Comparison of ENCODE assay signal across 12 cellular contexts in genomic region chr18:58176915-58177717, GRCh38.
A peak's percentile ranks its signal among the peaks of the same experiment; 100 is the strongest.
DNase-seq lines count a peak whose midpoint lies in the region; ATAC-seq and TF ChIP-seq lines count a peak whose summit lies in the region.
"Had no signal": no experiment of that assay in that cellular context is flagged by ENCODE, and none has a peak within 500 bp of the region (broad histone marks: within the 10 kb centered on the region; RNA-seq: fewer than 3 reads in every experiment).

No MANE protein-coding gene starts in this region.

- H3K4me1 ChIP-seq in Caco-2: peaks cover 14% of the 10 kb centered on the region
- peaks cover 33% of the 10 kb centered on the region for H3K4me1 ChIP-seq in Panc1 (ENCODE audit: control insufficient read depth, insufficient read depth, low read length)
- peaks cover 4% of the 10 kb centered on the region for H3K4me1 ChIP-seq in endodermal cell (ENCODE audit: control insufficient read depth, insufficient read depth, low read length)
- peaks cover 25 to 38% of the 10 kb centered on the region in 2 donors for H3K4me1 ChIP-seq in thyroid gland

- H3K36me3 Mint-ChIP-seq in Caco-2 (ENCODE audit: insufficient read depth, unreplicated experiment) (peaks cover 12% of the 10 kb centered on the region), progenitor cell of endocrine pancreas (ENCODE audit: insufficient read depth) (peaks cover 3% of the 10 kb centered on the region), endodermal cell (ENCODE audit: low read depth) (peaks cover 1% of the 10 kb centered on the region)
- H3K36me3 Mint-ChIP-seq in stimulated activated naive B cell treated with anti-CD40 and anti-IgM and Interleukin-4, amounts not matched to agents 10 μg/mL and 1 μg/mL and 100 μg/mL, for 72 hours: no peaks in the 10 kb centered on the region

- H3K27me3 Mint-ChIP-seq in Caco-2 (ENCODE audit: insufficient read depth, unreplicated experiment) (no peaks in the 10 kb centered on the region), progenitor cell of endocrine pancreas (no peaks in the 10 kb centered on the region), endodermal cell (ENCODE audit: insufficient read depth) (no peaks in the 10 kb centered on the region)
- H3K27me3 Mint-ChIP-seq in stimulated activated naive B cell treated with anti-CD40 and anti-IgM and Interleukin-4, amounts not matched to agents 10 μg/mL and 1 μg/mL and 100 μg/mL, for 72 hours: no peaks in the 10 kb centered on the region

- 81 to 90% methylated on average over 3 to 13 of the region's 13 CpGs for WGBS in endodermal cell (ENCODE audit: insufficient coverage in 1 of 2, insufficient read length in 1 of 2), 2 experiments
- 70 to 77% methylated on average over 13 of the region's 13 CpGs for WGBS in thyroid gland, 2 donors

- no peak overlapping the region for H3K27ac Mint-ChIP-seq in Caco-2 (ENCODE audit: unreplicated experiment)
- peak overlapping the region; percentile 21 for H3K27ac Mint-ChIP-seq in progenitor cell of endocrine pancreas
- H3K27ac Mint-ChIP-seq in endodermal cell: no peak overlapping the region
- H3K27ac Mint-ChIP-seq in stimulated activated naive B cell treated with anti-CD40 and anti-IgM and Interleukin-4, amounts not matched to agents 10 μg/mL and 1 μg/mL and 100 μg/mL, for 72 hours: no peak overlapping the region

- TF ChIP-seq CTCF in Caco-2 (IDR thresholded peaks at IDR 0.05; ENCODE audit: insufficient read depth in 1 of 2, low read depth in 1 of 2, low read length in 1 of 2, severe bottlenecking in 1 of 2, unreplicated experiment in 1 of 2): no peak
- TF ChIP-seq CTCF in Panc1 (IDR thresholded peaks at IDR 0.05): no peak
- TF ChIP-seq CTCF in progenitor cell of endocrine pancreas (IDR thresholded peaks at IDR 0.05; ENCODE audit: unreplicated experiment): no peak
- TF ChIP-seq CTCF in endodermal cell (conservative IDR thresholded peaks at IDR 0.05): no peak
- TF ChIP-seq CTCF in thyroid gland (IDR thresholded peaks at IDR 0.05): no peak

- no peak overlapping the region for H3K4me3 ChIP-seq in Caco-2 (ENCODE audit: low read depth, low read length)
- no peak overlapping the region for H3K4me3 ChIP-seq in Panc1 (ENCODE audit: low read depth in 2 of 2, low read length in 2 of 2)
- no peak overlapping the region for H3K4me3 ChIP-seq in endodermal cell (ENCODE audit: low read length)
- no peak overlapping the region for H3K4me3 ChIP-seq in thyroid gland (replicated peaks in 1 of 3)
- H3K4me3 ChIP-seq: suprapubic skin had no signal

- H3K9me3 ChIP-seq in Caco-2 (no peaks in the 10 kb centered on the region), Panc1 (ENCODE audit: control insufficient read depth, insufficient read depth, low read depth, low read length) (no peaks in the 10 kb centered on the region), endodermal cell (ENCODE audit: control insufficient read depth, low read length) (no peaks in the 10 kb centered on the region), thyroid gland (no peaks in the 10 kb centered on the region)
- H3K9me3 ChIP-seq: suprapubic skin had no signal

- BruUV-seq in Caco-2 (replicated peaks; lab: Mats Ljungman, UMichigan): no TSS peak
- BruUV-seq in Panc1 (replicated peaks; lab: Mats Ljungman, UMichigan): no TSS peak

- no peak for DNase-seq in Caco-2
- DNase-seq in Panc1 (ENCODE audit: low read depth, low spot score): no peak
- peak; percentile 96 for DNase-seq in fibroblast of peridontal ligament (ENCODE audit: extremely low read depth)
- no peak for DNase-seq in progenitor cell of endocrine pancreas (ENCODE audit: low spot score, unreplicated experiment)
- no peak for DNase-seq in endodermal cell
- DNase-seq in GM19238 (ENCODE audit: insufficient read length, low spot score): no peak
- no peak for DNase-seq in thyroid gland
- no peak for DNase-seq in stimulated activated naive B cell treated with anti-CD40 and anti-IgM and Interleukin-4, amounts not matched to agents 10 μg/mL and 1 μg/mL and 100 μg/mL, for 72 hours
- DNase-seq: erythroblast, occipital lobe, SHP77 treated with DMSO at 0.1 percent for 48 hours had no signal

- peak; percentile 38; the same call in 1 of the 2 replicates for ATAC-seq in Panc1
- no peak for ATAC-seq in stimulated activated naive B cell treated with anti-CD40 and anti-IgM and Interleukin-4, amounts not matched to agents 10 μg/mL and 1 μg/mL and 100 μg/mL, for 72 hours (replicated peaks)

- POLR2A ChIA-PET in Caco-2 (lab: Charles Lee): no interaction called here
- POLR2A ChIA-PET in Panc1 (lab: Charles Lee): interaction anchor here (0.6 kb wide), 1 partner anchor 521 kb away, joined by 3 read pairs; no protein-coding TSS in a partner anchor

- H3K9me3 Mint-ChIP-seq in Caco-2 (ENCODE audit: unreplicated experiment) (no peaks in the 10 kb centered on the region), progenitor cell of endocrine pancreas (ENCODE audit: low read depth) (no peaks in the 10 kb centered on the region), endodermal cell (no peaks in the 10 kb centered on the region)
- no peaks in the 10 kb centered on the region for H3K9me3 Mint-ChIP-seq in stimulated activated naive B cell treated with anti-CD40 and anti-IgM and Interleukin-4, amounts not matched to agents 10 μg/mL and 1 μg/mL and 100 μg/mL, for 72 hours

- peak overlapping the region; percentile 7 for H3K4me3 Mint-ChIP-seq in Caco-2 (ENCODE audit: unreplicated experiment)
- no peak overlapping the region for H3K4me3 Mint-ChIP-seq in progenitor cell of endocrine pancreas (ENCODE audit: low read depth)
- no peak overlapping the region for H3K4me3 Mint-ChIP-seq in endodermal cell
- no peak overlapping the region for H3K4me3 Mint-ChIP-seq in stimulated activated naive B cell treated with anti-CD40 and anti-IgM and Interleukin-4, amounts not matched to agents 10 μg/mL and 1 μg/mL and 100 μg/mL, for 72 hours

- no peak overlapping the region for H3K9ac ChIP-seq in endodermal cell (ENCODE audit: extremely low read depth, low read length, poor library complexity, severe bottlenecking)

- no peak for TF ChIP-seq POLR2A in thyroid gland (IDR thresholded peaks at IDR 0.05)

- CTCF ChIA-PET in Caco-2 (lab: Charles Lee) (interaction anchor here (1.2 kb wide), 1 partner anchor 145 kb away, joined by 3 read pairs; no protein-coding TSS in a partner anchor), Panc1 (lab: Charles Lee) (no interaction called here)

- H3K36me3 ChIP-seq in Caco-2 (ENCODE audit: control insufficient read depth, insufficient read depth, low read length) (no peaks in the 10 kb centered on the region; the same call in 1 of the 2 replicates), Panc1 (ENCODE audit: control insufficient read depth, insufficient read depth, low read length) (no peaks in the 10 kb centered on the region), endodermal cell (ENCODE audit: control insufficient read depth, insufficient read depth, low read length) (no peaks in the 10 kb centered on the region), thyroid gland (no peaks in the 10 kb centered on the region)
- H3K36me3 ChIP-seq: suprapubic skin had no signal

- intact Hi-C loops in Caco-2 (cut with micrococcal nuclease; ENCODE audit: unreplicated experiment): loop anchor here (5.0 kb wide), 1 partner anchor 35 kb away; no protein-coding TSS in a partner anchor
- intact Hi-C loops in Panc1 (cut with micrococcal nuclease; ENCODE audit: unreplicated experiment): loop anchor here (5.0 kb wide), 1 partner anchor 135 kb away; the partner anchor contains the start of gene NEDD4L
- intact Hi-C loops in thyroid gland (cut with DNase I): no loop called here

- in situ Hi-C loops in Panc1 (cut with HindIII; ENCODE audit: low pct_unique_long_range_greater_than_20kb, low sequenced_read_pairs): no loop called here

- H3K4me1 Mint-ChIP-seq in Caco-2 (ENCODE audit: low read depth, unreplicated experiment) (peaks cover 30% of the 10 kb centered on the region), progenitor cell of endocrine pancreas (ENCODE audit: low read depth) (peaks cover 37% of the 10 kb centered on the region), endodermal cell (peaks cover 19% of the 10 kb centered on the region)
- H3K4me1 Mint-ChIP-seq in stimulated activated naive B cell treated with anti-CD40 and anti-IgM and Interleukin-4, amounts not matched to agents 10 μg/mL and 1 μg/mL and 100 μg/mL, for 72 hours: peaks cover 0 to 1% of the 10 kb centered on the region in 2 donors

- no peaks in the 10 kb centered on the region for H3K27me3 ChIP-seq in Caco-2 (replicated peaks; ENCODE audit: control insufficient read depth, insufficient read depth, low read length)
- no peaks in the 10 kb centered on the region for H3K27me3 ChIP-seq in Panc1 (ENCODE audit: control insufficient read depth, insufficient read depth, low read length)
- no peaks in the 10 kb centered on the region for H3K27me3 ChIP-seq in endodermal cell (ENCODE audit: control insufficient read depth, insufficient read depth, low read length, poor library complexity, severe bottlenecking)
- no peaks in the 10 kb centered on the region for H3K27me3 ChIP-seq in thyroid gland
- H3K27me3 ChIP-seq: suprapubic skin had no signal

- peak overlapping the region; percentile 59; the same call in 1 of the 2 replicates for H3K27ac ChIP-seq in Panc1 (ENCODE audit: low read length)
- H3K27ac ChIP-seq in endodermal cell (ENCODE audit: low read depth, low read length): no peak overlapping the region
- H3K27ac ChIP-seq in thyroid gland: peak overlapping the region in 1 of 3 donors; percentile 65
- H3K27ac ChIP-seq: suprapubic skin had no signal
